Comparison of ENCODE assay signal across 23 cellular contexts in genomic region chr18:45772081-45772480, GRCh38. TPM values are rescaled to one million over a fixed set of nuclear protein-coding genes. Genes with fewer than 3 reads are reported as not detected.
"Had no signal": no experiment of that assay in that cellular context is flagged by ENCODE, and none has a peak within 500 bp of the region (broad histone marks: within the 10 kb centered on the region; RNA-seq: fewer than 3 reads in every experiment).

No MANE protein-coding gene starts in this region.

- H3K36me3 ChIP-seq: heart right ventricle, left ventricle myocardium inferior, pancreas, tibial nerve had no signal

- FAIRE-seq: colon, frontal cortex, pancreas, urothelium cell line had no signal

- H3K27me3 Mint-ChIP-seq: activated T-helper 17 cell treated with anti-CD3 and anti-CD28 coated beads, Interleukin-2, amount 50 U/mL, for 72 hours had no signal

- DNase-seq: activated B cell treated with CpG ODN at 0.5 μM for 24 hours; activated CD4-positive, alpha-beta memory T cell treated with anti-CD3 and anti-CD28 coated beads for 36 hours; activated CD4-positive, alpha-beta T cell treated with anti-CD3 and anti-CD28 coated beads for 4 hours; activated naive CD4-positive, alpha-beta T cell; activated naive CD8-positive, alpha-beta T cell treated with anti-CD3 and anti-CD28 coated beads for 36 hours; activated T-cell treated with anti-CD3 and anti-CD28 coated beads for 4 hours; caudate nucleus; heart right ventricle; kidney glomerular epithelial cell; left ventricle myocardium inferior; mammary epithelial cell; pancreas; stimulated activated CD4-positive, alpha-beta T cell treated with anti-CD3 and anti-CD28 coated beads, Interleukin-1b, Interleukin-23, amount 100 ng/mL, for 48 hours; stimulated activated CD8-positive, alpha-beta memory T cell treated with anti-CD3 and anti-CD28 coated beads, Interleukin-4, amount 100 ng/mL, for 48 hours; stimulated activated naive CD4-positive, alpha-beta T cell treated with Interleukin-2 at 50 U/mL for 16 hours had no signal

- ATAC-seq: activated T-helper 17 cell treated with anti-CD3 and anti-CD28 coated beads, Interleukin-2, amount 50 U/mL, for 72 hours; heart right ventricle; pancreas; sciatic nerve had no signal

- H3K27me3 ChIP-seq: pancreas had no signal

- H3K27ac ChIP-seq: heart right ventricle, left ventricle myocardium inferior, pancreas, tibial nerve had no signal

- H3K9me3 ChIP-seq: heart right ventricle, left ventricle myocardium inferior, pancreas, tibial nerve had no signal

- H3K4me1 ChIP-seq: pancreas had no signal

- H3K36me3 Mint-ChIP-seq: activated CD4-positive, alpha-beta memory T cell treated with anti-CD3 and anti-CD28 coated beads for 36 hours had no signal

- H3K9me3 Mint-ChIP-seq: activated B cell treated with CpG ODN at 0.5 μM for 24 hours; activated CD4-positive, alpha-beta memory T cell treated with anti-CD3 and anti-CD28 coated beads for 36 hours; activated T-helper 17 cell treated with anti-CD3 and anti-CD28 coated beads, Interleukin-2, amount 50 U/mL, for 72 hours had no signal

- H3K27ac Mint-ChIP-seq: activated B cell treated with CpG ODN at 0.5 μM for 24 hours; activated CD4-positive, alpha-beta memory T cell treated with anti-CD3 and anti-CD28 coated beads for 36 hours; activated naive CD8-positive, alpha-beta T cell treated with anti-CD3 and anti-CD28 coated beads for 36 hours; activated T-helper 17 cell treated with anti-CD3 and anti-CD28 coated beads, Interleukin-2, amount 50 U/mL, for 72 hours had no signal

- H3K4me3 Mint-ChIP-seq: activated B cell treated with CpG ODN at 0.5 μM for 24 hours; activated CD4-positive, alpha-beta memory T cell treated with anti-CD3 and anti-CD28 coated beads for 36 hours; activated naive CD8-positive, alpha-beta T cell treated with anti-CD3 and anti-CD28 coated beads for 36 hours; activated T-helper 17 cell treated with anti-CD3 and anti-CD28 coated beads, Interleukin-2, amount 50 U/mL, for 72 hours had no signal

- H3K4me3 ChIP-seq: heart right ventricle, left ventricle myocardium inferior, pancreas, tibial nerve had no signal

RNA-seq across cellular contexts. Expression of gene SLC14A1, which starts 48.1 kb away (rescaled TPM):
- total RNA-seq: epithelial cell of proximal tubule, myocyte had no signal

RNA-seq across cellular contexts. Expression of gene SIGLEC15, which starts 53.4 kb away (rescaled TPM):
- total RNA-seq: activated B cell treated with CpG ODN at 0.5 μM for 24 hours; activated CD4-positive, alpha-beta memory T cell treated with anti-CD3 and anti-CD28 coated beads for 36 hours; activated naive CD8-positive, alpha-beta T cell treated with anti-CD3 and anti-CD28 coated beads for 36 hours; activated T-helper 17 cell treated with anti-CD3 and anti-CD28 coated beads, Interleukin-2, amount 50 U/mL, for 72 hours; frontal cortex; myocyte had no signal
